ENCODE assay signal across 18 cellular contexts in the genomic region with DNA sequence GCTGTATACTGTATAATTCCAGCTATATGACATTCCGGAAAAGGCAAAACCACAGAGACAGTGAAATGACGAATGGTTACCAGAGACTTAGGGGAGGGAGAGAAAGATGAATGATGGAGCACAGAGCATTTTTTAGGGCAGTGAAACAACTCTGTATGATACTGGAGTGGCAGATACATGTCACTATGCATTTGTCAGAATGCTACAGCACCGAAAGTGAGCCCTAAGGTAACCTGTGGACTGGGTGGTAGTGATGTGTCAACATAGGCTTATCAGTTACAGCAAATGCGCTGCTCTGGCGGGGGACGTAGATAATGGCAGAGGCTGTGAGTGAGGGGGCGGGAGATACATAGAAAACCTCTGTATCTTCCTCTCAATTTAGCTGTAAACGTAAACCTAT.
DNase-seq lines count a peak whose midpoint lies in the region; TF ChIP-seq lines count a peak whose summit lies in the region.
"Had no signal": no experiment of that assay in that cellular context is flagged by ENCODE, and none has a peak within 500 bp of the region (broad histone marks: within the 10 kb centered on the region; RNA-seq: fewer than 3 reads in every experiment).

No MANE protein-coding gene starts in this region.

- DNase-seq in NCI-H748 (lab: John Stamatoyannopoulos, UW; ENCODE audit: unreplicated experiment) (peak; percentile 36), NCI-H748 treated with DMSO at 0.1 percent for 48 hours (lab: John Stamatoyannopoulos, UW) (no peak), RPMI7951 (ENCODE audit: low read depth) (peak; percentile 72), chondrocyte (ENCODE audit: low spot score) (no peak), mesendoderm (peak; percentile 37), dorsolateral prefrontal cortex (no peak), hippocampal formation (lab: John Stamatoyannopoulos, UW) (no peak), SIG-M5 (lab: John Stamatoyannopoulos, UW) (no peak)
- DNase-seq: DMS153; HCEC 1CT; NCI-H1048; NCI-H146; NCI-H2227 treated with DMSO at 0.1 percent for 48 hours; NCI-H524 treated with DMSO at 0.1 percent for 48 hours; NK-92 treated with Interleukin-12 subunit alpha and Interleukin-12 subunit beta, amount 100 ng/mL, for 24 hours; Right ventricle myocardium superior had no signal

- H3K56ac ChIP-seq in mesendoderm (ENCODE audit: low read length), result no peak overlapping the region

- no peak overlapping the region for H4K5ac ChIP-seq in mesendoderm (ENCODE audit: low read length)

- peak overlapping the region; percentile 25 for H3K27ac Mint-ChIP-seq in chondrocyte (ENCODE audit: unreplicated experiment)

- no CpG with 5 or more reads among the region's 8 CpGs for WGBS in mesendoderm (ENCODE audit: extremely low coverage, insufficient coverage, low lambda C conversion rate)

- TF ChIP-seq CTCF in chondrocyte (IDR thresholded peaks at IDR 0.05) (no peak), dorsolateral prefrontal cortex (IDR thresholded peaks at IDR 0.05 in 54 of 56, conservative IDR thresholded peaks at IDR 0.05 in 2 of 56; ENCODE audit: low read depth in 1 of 56, partially characterized antibody in 56 of 56) (no peak)

- H3K4me3 ChIP-seq in mesendoderm (ENCODE audit: low read length) (no peak overlapping the region), dorsolateral prefrontal cortex (no peak overlapping the region)
- H3K4me3 ChIP-seq: BLaER1 treated with 17β-estradiol and CSF1 and Interleukin-3, amounts not matched to agents 10 nM and 100 nM had no signal

- H3K79me2 ChIP-seq in mesendoderm (ENCODE audit: control insufficient read depth, insufficient read depth, low read length), result no peaks in the 10 kb centered on the region

- no peak overlapping the region for H3K9ac ChIP-seq in mesendoderm (ENCODE audit: low read length)
- H3K9ac ChIP-seq: BLaER1 treated with 17β-estradiol and CSF1 and Interleukin-3, amounts not matched to agents 10 nM and 100 nM had no signal

- H3K4me1 ChIP-seq in mesendoderm (ENCODE audit: control insufficient read depth, low read depth, low read length), result no peaks in the 10 kb centered on the region
- H3K4me1 ChIP-seq: BLaER1 treated with 17β-estradiol and CSF1 and Interleukin-3, amounts not matched to agents 10 nM and 100 nM had no signal

- H3K27me3 ChIP-seq in mesendoderm (ENCODE audit: insufficient read depth, low read length, poor library complexity), result no peaks in the 10 kb centered on the region
- peaks cover 0 to 19% (median 0%) of the 10 kb centered on the region in 45 donors for H3K27me3 ChIP-seq in dorsolateral prefrontal cortex
- H3K27me3 ChIP-seq: BLaER1 treated with 17β-estradiol and CSF1 and Interleukin-3, amounts not matched to agents 10 nM and 100 nM had no signal

- H3K36me3 Mint-ChIP-seq in chondrocyte (ENCODE audit: low read depth), result peaks cover 2% of the 10 kb centered on the region

- intact Hi-C loops in dorsolateral prefrontal cortex (cut with DNase I), result no loop called here

- H3K4me1 Mint-ChIP-seq in chondrocyte (ENCODE audit: low read depth), result peaks cover 39% of the 10 kb centered on the region

- no peak overlapping the region for H3K23ac ChIP-seq in mesendoderm (ENCODE audit: low read length)

- H3K18ac ChIP-seq in mesendoderm (ENCODE audit: low read length), result no peak overlapping the region

- no peak overlapping the region for H3K4ac ChIP-seq in mesendoderm (ENCODE audit: low read depth, low read length)

- no peak overlapping the region for H2BK120ac ChIP-seq in mesendoderm (ENCODE audit: low read depth, low read length)

- H3K27ac ChIP-seq in mesendoderm (ENCODE audit: low read depth, low read length), result no peak overlapping the region
- no peak overlapping the region for H3K27ac ChIP-seq in dorsolateral prefrontal cortex
- H3K27ac ChIP-seq: 22Rv1; BLaER1 treated with 17β-estradiol and CSF1 and Interleukin-3, amounts not matched to agents 10 nM and 100 nM had no signal

- no peak overlapping the region for H2BK5ac ChIP-seq in mesendoderm (ENCODE audit: low read length)

- H3K9me3 Mint-ChIP-seq in chondrocyte (ENCODE audit: low read depth), result no peaks in the 10 kb centered on the region

- H2BK15ac ChIP-seq in mesendoderm (replicated peaks; ENCODE audit: low read depth), result no peak overlapping the region

- no peak overlapping the region for H3K4me3 Mint-ChIP-seq in chondrocyte (ENCODE audit: unreplicated experiment)

- no peaks in the 10 kb centered on the region for H3K79me1 ChIP-seq in mesendoderm (ENCODE audit: low read length)

- no peaks in the 10 kb centered on the region for H3K36me3 ChIP-seq in mesendoderm (ENCODE audit: control insufficient read depth, insufficient read depth, low read length)
- H3K36me3 ChIP-seq: BLaER1 treated with 17β-estradiol and CSF1 and Interleukin-3, amounts not matched to agents 10 nM and 100 nM had no signal

- H4K8ac ChIP-seq in mesendoderm (ENCODE audit: low read depth, low read length), result no peak overlapping the region

- H2AK5ac ChIP-seq in mesendoderm (ENCODE audit: low read length), result no peak overlapping the region

- no peaks in the 10 kb centered on the region for H3K27me3 Mint-ChIP-seq in chondrocyte (ENCODE audit: low read depth)

- no peak overlapping the region for H3K4me2 ChIP-seq in mesendoderm (ENCODE audit: low read length)
- H3K4me2 ChIP-seq: BLaER1 treated with 17β-estradiol and CSF1 and Interleukin-3, amounts not matched to agents 10 nM and 100 nM had no signal

Comparison
In these comparisons a context has a peak if more than half of its experiments do, and no peak if none do; other contexts are left out.
1. DNase-seq: peak in NCI-H748 (single experiment), RPMI7951 (single experiment) and mesendoderm (single experiment); none in NCI-H748 treated with DMSO at 0.1 percent for 48 hours (single experiment), chondrocyte (single experiment), dorsolateral prefrontal cortex (0 of 10), hippocampal formation (0 of 2) and SIG-M5 (single experiment).